In the genomic region with DNA sequence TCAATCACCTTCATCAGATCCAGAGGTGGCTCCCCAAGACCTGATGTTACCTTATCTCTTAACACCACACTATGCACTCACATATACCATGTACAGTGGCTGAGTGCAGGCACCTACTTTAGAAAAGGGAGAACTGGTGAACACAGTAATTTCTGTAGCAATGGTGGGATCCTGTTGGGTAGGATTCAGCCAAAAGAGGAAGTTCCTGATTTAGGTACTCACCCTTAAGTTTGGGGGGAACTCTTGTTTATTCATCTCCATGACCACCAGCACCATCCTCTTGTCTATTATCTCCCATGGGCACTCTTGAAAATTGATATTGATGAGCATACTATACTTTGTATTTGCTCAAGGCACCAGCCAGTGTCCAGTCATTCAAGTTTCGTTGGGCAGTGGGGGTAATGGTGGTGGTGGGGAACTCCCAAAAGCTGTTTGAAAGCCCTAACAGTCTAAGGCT, we compare ENCODE assay signal across 16 cellular contexts.
DNase-seq lines count a peak whose midpoint lies in the region; ATAC-seq and TF ChIP-seq lines count a peak whose summit lies in the region.
"Had no signal": no experiment of that assay in that cellular context is flagged by ENCODE, and none has a peak within 500 bp of the region (broad histone marks: within the 10 kb centered on the region; RNA-seq: fewer than 3 reads in every experiment).

No MANE protein-coding gene starts in this region.

- no peaks in the 10 kb centered on the region for H3K9me3 ChIP-seq in thyroid gland
- no peaks in the 10 kb centered on the region for H3K9me3 ChIP-seq in mesenchymal stem cell (ENCODE audit: control insufficient read depth, low read length)
- H3K9me3 ChIP-seq: ascending aorta had no signal

- no peak overlapping the region for H3K27ac ChIP-seq in thyroid gland
- H3K27ac ChIP-seq in mesenchymal stem cell (ENCODE audit: low read length, poor library complexity, severe bottlenecking) = no peak overlapping the region
- H3K27ac ChIP-seq: ascending aorta, RWPE1 had no signal

- H4K91ac ChIP-seq in mesenchymal stem cell (ENCODE audit: low read length) = no peak overlapping the region

- no peaks in the 10 kb centered on the region for H3K4me1 ChIP-seq in thyroid gland
- H3K4me1 ChIP-seq in mesenchymal stem cell (ENCODE audit: control insufficient read depth, insufficient read depth, low read depth, low read length) = no peaks in the 10 kb centered on the region
- H3K4me1 ChIP-seq: ascending aorta had no signal

- H3K4me2 ChIP-seq in mesenchymal stem cell (ENCODE audit: low read length, poor library complexity, severe bottlenecking) = no peak overlapping the region

- no peak overlapping the region for H3K9ac ChIP-seq in mesenchymal stem cell (ENCODE audit: low read length)

- H3K4ac ChIP-seq in mesenchymal stem cell (ENCODE audit: low read depth in 1 of 2, low read length in 2 of 2) = no peak overlapping the region

- H3K4me3 ChIP-seq in thyroid gland (replicated peaks in 1 of 3) (no peak overlapping the region), mesenchymal stem cell (ENCODE audit: insufficient read depth in 1 of 2, low read depth in 1 of 2, low read length in 2 of 2) (no peak overlapping the region)
- H3K4me3 ChIP-seq: ascending aorta had no signal

- H2AFZ ChIP-seq in mesenchymal stem cell (ENCODE audit: low read depth, low read length) = no peak overlapping the region

- H2BK12ac ChIP-seq in mesenchymal stem cell (ENCODE audit: low read length in 2 of 2) = no peak overlapping the region

- no peak for TF ChIP-seq CTCF in thyroid gland (IDR thresholded peaks at IDR 0.05)

- H3K36me3 ChIP-seq in thyroid gland (no peaks in the 10 kb centered on the region), mesenchymal stem cell (ENCODE audit: control insufficient read depth in 1 of 2, insufficient read depth in 2 of 2, low read depth in 1 of 2, low read length in 2 of 2) (no peaks in the 10 kb centered on the region)
- H3K36me3 ChIP-seq: ascending aorta had no signal

- no peak overlapping the region for H3K23ac ChIP-seq in mesenchymal stem cell (ENCODE audit: low read length in 2 of 2)

- peak; percentile 92 for ATAC-seq in GM18520 (IDR thresholded peaks at IDR 0.05; ENCODE audit: unreplicated experiment)
- peak; percentile 75 for ATAC-seq in GM21423 (IDR thresholded peaks at IDR 0.05; ENCODE audit: unreplicated experiment)
- peak; percentile 98 for ATAC-seq in HG02973 (IDR thresholded peaks at IDR 0.05; ENCODE audit: unreplicated experiment)

- no peak overlapping the region for H3K18ac ChIP-seq in mesenchymal stem cell (ENCODE audit: low read depth in 1 of 2, low read length in 2 of 2)

- no peak overlapping the region for H2BK15ac ChIP-seq in mesenchymal stem cell (ENCODE audit: low read depth, poor library complexity, severe bottlenecking)

- DNase-seq in NAMALWA (ENCODE audit: low spot score) = peak; percentile 11
- no peak for DNase-seq in NCI-H187 treated with DMSO at 0.1 percent for 48 hours (lab: John Stamatoyannopoulos, UW)
- no peak for DNase-seq in retina
- no peak for DNase-seq in thyroid gland
- no peak for DNase-seq in mesenchymal stem cell
- DNase-seq: activated T-cell treated with anti-CD3 and anti-CD28 coated beads, Interleukin-2, amount 50 U/mL, for 24 hours; CD4-positive, alpha-beta T cell; effector memory CD4-positive, alpha-beta T cell; head of caudate nucleus; posterior cingulate gyrus; stimulated activated CD4-positive, alpha-beta T cell treated with anti-CD3 and anti-CD28 coated beads, Interleukin-4, amount 100 ng/mL, for 24 hours had no signal

- H3K14ac ChIP-seq in mesenchymal stem cell (ENCODE audit: low read length in 2 of 2) = no peak overlapping the region

- H2AK5ac ChIP-seq in mesenchymal stem cell (ENCODE audit: low read length, severe bottlenecking) = no peak overlapping the region

- TF ChIP-seq POLR2A in thyroid gland (IDR thresholded peaks at IDR 0.05) = no peak

- intact Hi-C loops in thyroid gland (cut with DNase I) = no loop called here

- no peaks in the 10 kb centered on the region for H3K79me1 ChIP-seq in mesenchymal stem cell (replicated peaks; ENCODE audit: low read length, poor library complexity, severe bottlenecking)

- WGBS in thyroid gland, 2 donors = 69 to 88% methylated on average over 1 of the region's 1 CpG
- WGBS in mesenchymal stem cell = 63% methylated on average over 1 of the region's 1 CpG

- H4K8ac ChIP-seq in mesenchymal stem cell (ENCODE audit: low read length) = no peak overlapping the region

- H2BK5ac ChIP-seq in mesenchymal stem cell (ENCODE audit: low read depth, low read length, poor library complexity, severe bottlenecking) = no peak overlapping the region

- no peaks in the 10 kb centered on the region for H3K27me3 ChIP-seq in thyroid gland
- no peaks in the 10 kb centered on the region for H3K27me3 ChIP-seq in mesenchymal stem cell (ENCODE audit: control insufficient read depth in 1 of 2, insufficient read depth in 1 of 2, low read length in 2 of 2)
- H3K27me3 ChIP-seq: ascending aorta had no signal

- no peak overlapping the region for H2BK120ac ChIP-seq in mesenchymal stem cell (ENCODE audit: low read depth, low read length)
